ENCODE assay signal across 28 cellular contexts in genomic region chr1:211213702-211214101, GRCh38.
"Had no signal": no experiment of that assay in that cellular context is flagged by ENCODE, and none has a peak within 500 bp of the region (broad histone marks: within the 10 kb centered on the region; RNA-seq: fewer than 3 reads in every experiment).

No MANE protein-coding gene starts in this region.

- H3K4me3 ChIP-seq: colonic mucosa, coronary artery, dorsolateral prefrontal cortex, esophagus muscularis mucosa, esophagus squamous epithelium, gastrocnemius medialis, gastroesophageal sphincter, heart left ventricle, heart right ventricle had no signal

- H3K27ac ChIP-seq: colonic mucosa, coronary artery, dorsolateral prefrontal cortex, epithelial cell of prostate, esophagus muscularis mucosa, esophagus squamous epithelium, foreskin keratinocyte, gastrocnemius medialis, gastroesophageal sphincter, heart left ventricle, heart right ventricle had no signal

- H3K36me3 ChIP-seq: colonic mucosa, esophagus muscularis mucosa, esophagus squamous epithelium, gastrocnemius medialis, gastroesophageal sphincter, heart left ventricle, heart right ventricle had no signal

- DNase-seq: colonic mucosa; cortex of kidney; dermis blood vessel endothelial cell; dorsolateral prefrontal cortex; effector CD4-positive, alpha-beta T cell; effector CD8-positive, alpha-beta T cell; effector memory CD4-positive, alpha-beta T cell; effector memory CD8-positive, alpha-beta T cell; endodermal cell; erythroblast; esophagus squamous epithelium; foreskin fibroblast; foreskin keratinocyte; foreskin melanocyte; gastrocnemius medialis; glutamatergic neuron; head of caudate nucleus; heart left ventricle; heart right ventricle had no signal

- H3K9me3 ChIP-seq: colonic mucosa, esophagus muscularis mucosa, esophagus squamous epithelium, gastrocnemius medialis, gastroesophageal sphincter, heart left ventricle had no signal

- FAIRE-seq: colon, endometrium, endothelial cell of umbilical vein, frontal cortex had no signal

- H3K27me3 ChIP-seq: colonic mucosa, dorsolateral prefrontal cortex, esophagus muscularis mucosa, esophagus squamous epithelium, foreskin keratinocyte, gastrocnemius medialis, gastroesophageal sphincter, heart left ventricle had no signal

- ATAC-seq: effector memory CD8-positive, alpha-beta T cell; esophagus mucosa; foreskin keratinocyte; gastrocnemius medialis; gastroesophageal sphincter; heart left ventricle; heart right ventricle had no signal

- H3K4me1 ChIP-seq: colonic mucosa, esophagus muscularis mucosa, esophagus squamous epithelium, foreskin keratinocyte, gastrocnemius medialis, gastroesophageal sphincter, heart left ventricle, heart right ventricle had no signal
